Comparison of ENCODE assay signal across 22 cellular contexts in genomic region chr5:173896631-173897030, GRCh38.
"Had no signal": no experiment of that assay in that cellular context is flagged by ENCODE, and none has a peak within 500 bp of the region (broad histone marks: within the 10 kb centered on the region; RNA-seq: fewer than 3 reads in every experiment).

No MANE protein-coding gene starts in this region.

- H3K4me3 ChIP-seq: esophagus squamous epithelium, mucosa of descending colon, smooth muscle cell, tibial nerve had no signal

- ATAC-seq: activated CD4-positive, CD25-positive, alpha-beta regulatory T cell treated with anti-CD3 and anti-CD28 coated beads, Interleukin-2, amount 50 U/mL, for 24 hours; left ventricle myocardium superior; mucosa of descending colon; natural killer cell treated with Interleukin-12 subunit alpha and Interleukin-12 subunit beta and Interleukin-15 and Interleukin-18, amount 100 ng/mL, for 72 hours had no signal

- H3K27ac ChIP-seq: tibial nerve, WERI-Rb-1 had no signal

- H3K36me3 ChIP-seq: tibial nerve had no signal

- H3K27me3 ChIP-seq: esophagus squamous epithelium, tibial nerve had no signal

- H3K4me2 ChIP-seq: smooth muscle cell had no signal

- H3K9me3 ChIP-seq: esophagus squamous epithelium, mucosa of descending colon, tibial nerve had no signal

- DNase-seq: activated CD4-positive, alpha-beta T cell treated with anti-CD3 and anti-CD28 coated beads for 48 hours; activated CD4-positive, alpha-beta T cell treated with anti-CD3 and anti-CD28 coated beads, Interleukin-2, amount 50 U/mL, for 48 hours; activated CD8-positive, alpha-beta memory T cell treated with anti-CD3 and anti-CD28 coated beads for 24 hours; activated effector memory CD4-positive, alpha-beta T cell treated with anti-CD3 and anti-CD28 coated beads, Interleukin-2, amount 50 U/mL, for 16 hours; activated naive CD4-positive, alpha-beta T cell treated with anti-CD3 and anti-CD28 coated beads for 36 hours; activated naive CD8-positive, alpha-beta T cell treated with anti-CD3 and anti-CD28 coated beads, Interleukin-2, amount 10 ng/mL, durations not matched to agents 7 days and 5 days; amniotic stem cell; caudate nucleus; esophagus squamous epithelium; foreskin melanocyte; left ventricle myocardium superior; mucosa of descending colon; retina; stimulated activated CD4-positive, alpha-beta T cell treated with anti-CD3 and anti-CD28 coated beads, Interleukin-1b, Interleukin-23, amount 100 ng/mL, for 48 hours; stimulated activated CD4-positive, alpha-beta T cell treated with anti-CD3 and anti-CD28 coated beads, Interleukin-4, amount 100 ng/mL, for 4 hours; stimulated activated naive CD4-positive, alpha-beta T cell; T-helper 9 cell; WERI-Rb-1 had no signal
